ENCODE assay signal across 16 cellular contexts in the genomic region with DNA sequence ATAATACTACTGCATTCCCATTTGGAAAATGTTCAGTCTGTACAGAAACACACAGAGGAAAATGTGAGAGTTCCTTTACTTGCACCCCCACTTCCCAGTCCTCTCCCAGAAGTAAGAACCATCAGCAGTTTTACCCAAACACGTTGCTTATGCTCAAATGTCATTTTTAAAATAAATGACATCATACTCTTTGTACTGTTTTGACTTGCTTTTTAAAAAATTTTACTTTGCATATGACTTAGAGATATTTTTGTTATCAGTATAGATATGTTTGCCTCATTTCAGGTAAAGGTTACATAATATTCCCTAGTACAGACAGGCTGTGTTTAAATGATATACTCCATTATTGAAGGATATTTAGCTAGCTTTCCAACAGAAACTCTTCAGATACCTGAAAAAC. TPM values are rescaled to one million over a fixed set of nuclear protein-coding genes. Genes with fewer than 3 reads are reported as not detected.
DNase-seq lines count a peak whose midpoint lies in the region; ATAC-seq and TF ChIP-seq lines count a peak whose summit lies in the region.
"Had no signal": no experiment of that assay in that cellular context is flagged by ENCODE, and none has a peak within 500 bp of the region (broad histone marks: within the 10 kb centered on the region; RNA-seq: fewer than 3 reads in every experiment).

No MANE protein-coding gene starts in this region.

- peak overlapping the region; percentile 12 for H3K27ac Mint-ChIP-seq in activated T-cell treated with anti-CD3 and anti-CD28 coated beads, Interleukin-2, amount 50 U/mL, for 72 hours
- peak overlapping the region; percentile 23 for H3K27ac Mint-ChIP-seq in activated T-helper 17 cell treated with anti-CD3 and anti-CD28 coated beads, Interleukin-2, amount 50 U/mL, for 72 hours
- no peak overlapping the region for H3K27ac Mint-ChIP-seq in stimulated activated effector memory CD8-positive, alpha-beta T cell treated with anti-CD3 and anti-CD28 coated beads, Interleukin-12 subunit alpha, Interleukin-12 subunit beta, amount 100 ng/mL, for 72 hours
- H3K27ac Mint-ChIP-seq in endothelial cell (ENCODE audit: unreplicated experiment) = no peak overlapping the region
- H3K27ac Mint-ChIP-seq: B cell; CD4-positive, CD25-positive, alpha-beta regulatory T cell; CD8-positive, alpha-beta T cell; GM23338; HFFc6 had no signal

- H3K9me3 Mint-ChIP-seq in activated T-cell treated with anti-CD3 and anti-CD28 coated beads, Interleukin-2, amount 50 U/mL, for 72 hours = no peaks in the 10 kb centered on the region
- H3K9me3 Mint-ChIP-seq in activated T-cell treated with anti-CD3 and anti-CD28 coated beads, Interleukin-2, amount 50 U/mL, for 4 hours = no peaks in the 10 kb centered on the region
- no peaks in the 10 kb centered on the region for H3K9me3 Mint-ChIP-seq in activated T-helper 17 cell treated with anti-CD3 and anti-CD28 coated beads, Interleukin-2, amount 50 U/mL, for 72 hours
- H3K9me3 Mint-ChIP-seq in stimulated activated effector memory CD8-positive, alpha-beta T cell treated with anti-CD3 and anti-CD28 coated beads, Interleukin-12 subunit alpha, Interleukin-12 subunit beta, amount 100 ng/mL, for 72 hours = no peaks in the 10 kb centered on the region
- H3K9me3 Mint-ChIP-seq in endothelial cell (ENCODE audit: unreplicated experiment) = peaks cover 3% of the 10 kb centered on the region
- H3K9me3 Mint-ChIP-seq: CD4-positive, CD25-positive, alpha-beta regulatory T cell; CD8-positive, alpha-beta T cell; H9; HFFc6 had no signal

- H3K27me3 Mint-ChIP-seq in activated T-cell treated with anti-CD3 and anti-CD28 coated beads, Interleukin-2, amount 50 U/mL, for 72 hours (ENCODE audit: low read depth) = no peaks in the 10 kb centered on the region
- H3K27me3 Mint-ChIP-seq in activated T-cell treated with anti-CD3 and anti-CD28 coated beads, Interleukin-2, amount 50 U/mL, for 4 hours (ENCODE audit: low read depth) = no peaks in the 10 kb centered on the region
- no peaks in the 10 kb centered on the region for H3K27me3 Mint-ChIP-seq in activated T-helper 17 cell treated with anti-CD3 and anti-CD28 coated beads, Interleukin-2, amount 50 U/mL, for 72 hours
- no peaks in the 10 kb centered on the region for H3K27me3 Mint-ChIP-seq in endothelial cell (ENCODE audit: unreplicated experiment)
- H3K27me3 Mint-ChIP-seq: B cell; CD4-positive, CD25-positive, alpha-beta regulatory T cell had no signal

- H3K36me3 Mint-ChIP-seq in activated T-cell treated with anti-CD3 and anti-CD28 coated beads, Interleukin-2, amount 50 U/mL, for 72 hours (ENCODE audit: insufficient read depth in 2 of 2) = peaks cover 0 to 2% of the 10 kb centered on the region in 2 donors
- no peaks in the 10 kb centered on the region for H3K36me3 Mint-ChIP-seq in activated T-cell treated with anti-CD3 and anti-CD28 coated beads, Interleukin-2, amount 50 U/mL, for 4 hours (ENCODE audit: insufficient read depth)
- no peaks in the 10 kb centered on the region for H3K36me3 Mint-ChIP-seq in activated T-helper 17 cell treated with anti-CD3 and anti-CD28 coated beads, Interleukin-2, amount 50 U/mL, for 72 hours (ENCODE audit: low read depth)
- no peaks in the 10 kb centered on the region for H3K36me3 Mint-ChIP-seq in stimulated activated effector memory CD8-positive, alpha-beta T cell treated with anti-CD3 and anti-CD28 coated beads, Interleukin-12 subunit alpha, Interleukin-12 subunit beta, amount 100 ng/mL, for 72 hours
- no peaks in the 10 kb centered on the region for H3K36me3 Mint-ChIP-seq in endothelial cell (ENCODE audit: low read depth, unreplicated experiment)
- H3K36me3 Mint-ChIP-seq: CD8-positive, alpha-beta T cell had no signal

- H3K4me3 Mint-ChIP-seq in activated T-cell treated with anti-CD3 and anti-CD28 coated beads, Interleukin-2, amount 50 U/mL, for 72 hours = no peak overlapping the region
- H3K4me3 Mint-ChIP-seq in activated T-cell treated with anti-CD3 and anti-CD28 coated beads, Interleukin-2, amount 50 U/mL, for 4 hours = no peak overlapping the region
- no peak overlapping the region for H3K4me3 Mint-ChIP-seq in activated T-helper 17 cell treated with anti-CD3 and anti-CD28 coated beads, Interleukin-2, amount 50 U/mL, for 72 hours
- no peak overlapping the region for H3K4me3 Mint-ChIP-seq in stimulated activated effector memory CD8-positive, alpha-beta T cell treated with anti-CD3 and anti-CD28 coated beads, Interleukin-12 subunit alpha, Interleukin-12 subunit beta, amount 100 ng/mL, for 72 hours
- H3K4me3 Mint-ChIP-seq in endothelial cell (ENCODE audit: unreplicated experiment) = no peak overlapping the region
- H3K4me3 Mint-ChIP-seq: B cell; CD4-positive, CD25-positive, alpha-beta regulatory T cell; CD8-positive, alpha-beta T cell; GM23338; H9; HFFc6 had no signal

- DNase-seq in activated T-cell treated with anti-CD3 and anti-CD28 coated beads, Interleukin-2, amount 50 U/mL, for 72 hours = no peak
- DNase-seq in activated T-cell treated with anti-CD3 and anti-CD28 coated beads, Interleukin-2, amount 50 U/mL, for 4 hours = no peak
- no peak for DNase-seq in stimulated activated effector memory CD8-positive, alpha-beta T cell treated with anti-CD3 and anti-CD28 coated beads, Interleukin-12 subunit alpha, Interleukin-12 subunit beta, amount 100 ng/mL, for 72 hours (ENCODE audit: low spot score in 2 of 2)
- DNase-seq in T1000 (lab: John Stamatoyannopoulos, UW) (no peak), endothelial cell (ENCODE audit: low spot score) (no peak)
- DNase-seq: Caco-2; CD4-positive, CD25-positive, alpha-beta regulatory T cell; CD8-positive, alpha-beta T cell; DMS153; DND-41; H9; HFFc6 had no signal

- peaks cover 19% of the 10 kb centered on the region for H3K4me1 Mint-ChIP-seq in activated T-cell treated with anti-CD3 and anti-CD28 coated beads, Interleukin-2, amount 50 U/mL, for 72 hours (ENCODE audit: low read depth)
- H3K4me1 Mint-ChIP-seq in activated T-cell treated with anti-CD3 and anti-CD28 coated beads, Interleukin-2, amount 50 U/mL, for 4 hours (ENCODE audit: low read depth) = no peaks in the 10 kb centered on the region
- H3K4me1 Mint-ChIP-seq in activated T-helper 17 cell treated with anti-CD3 and anti-CD28 coated beads, Interleukin-2, amount 50 U/mL, for 72 hours = peaks cover 5% of the 10 kb centered on the region
- peaks cover 14% of the 10 kb centered on the region for H3K4me1 Mint-ChIP-seq in stimulated activated effector memory CD8-positive, alpha-beta T cell treated with anti-CD3 and anti-CD28 coated beads, Interleukin-12 subunit alpha, Interleukin-12 subunit beta, amount 100 ng/mL, for 72 hours
- H3K4me1 Mint-ChIP-seq in endothelial cell (ENCODE audit: unreplicated experiment) = peaks cover 3% of the 10 kb centered on the region
- H3K4me1 Mint-ChIP-seq: GM23338 had no signal

- peak in 1 of 2 donors; percentile 30 for ATAC-seq in activated T-cell treated with anti-CD3 and anti-CD28 coated beads, Interleukin-2, amount 50 U/mL, for 72 hours (replicated peaks in 1 of 2)
- no peak for ATAC-seq in activated T-cell treated with anti-CD3 and anti-CD28 coated beads, Interleukin-2, amount 50 U/mL, for 4 hours
- ATAC-seq in activated T-helper 17 cell treated with anti-CD3 and anti-CD28 coated beads, Interleukin-2, amount 50 U/mL, for 72 hours (replicated peaks) = peak; percentile 31
- peak; percentile 7 for ATAC-seq in stimulated activated effector memory CD8-positive, alpha-beta T cell treated with anti-CD3 and anti-CD28 coated beads, Interleukin-12 subunit alpha, Interleukin-12 subunit beta, amount 100 ng/mL, for 72 hours
- ATAC-seq: CD8-positive, alpha-beta T cell; GM23338; HCT116 had no signal

- no peak for TF ChIP-seq CTCF in endothelial cell (IDR thresholded peaks at IDR 0.05; ENCODE audit: unreplicated experiment)

RNA-seq across cellular contexts. Expression of gene PTPRN2, which starts 13.5 kb away (rescaled TPM):
- total RNA-seq in activated T-cell treated with anti-CD3 and anti-CD28 coated beads, Interleukin-2, amount 50 U/mL, for 72 hours = under 1 TPM; 0.72 to 0.79 TPM
- total RNA-seq in activated T-cell treated with anti-CD3 and anti-CD28 coated beads, Interleukin-2, amount 50 U/mL, for 4 hours = under 1 TPM; 0.43 to 0.66 (median 0.63) TPM
- 1 to 10 TPM in 1 of 2 donors, under 1 TPM in 1; 0.48 to 1.4 TPM for total RNA-seq in activated T-helper 17 cell treated with anti-CD3 and anti-CD28 coated beads, Interleukin-2, amount 50 U/mL, for 72 hours
- total RNA-seq in endothelial cell (ENCODE audit: unreplicated experiment) = 0.18 TPM

Comparison
In these comparisons a context has a peak if more than half of its experiments do, and no peak if none do; other contexts are left out.
1. ATAC-seq: peak in activated T-helper 17 cell treated with anti-CD3 and anti-CD28 coated beads, Interleukin-2, amount 50 U/mL, for 72 hours (single experiment) and stimulated activated effector memory CD8-positive, alpha-beta T cell treated with anti-CD3 and anti-CD28 coated beads, Interleukin-12 subunit alpha, Interleukin-12 subunit beta, amount 100 ng/mL, for 72 hours (single experiment); none in activated T-cell treated with anti-CD3 and anti-CD28 coated beads, Interleukin-2, amount 50 U/mL, for 4 hours (0 of 2).
2. H3K27ac Mint-ChIP-seq: peak in activated T-cell treated with anti-CD3 and anti-CD28 coated beads, Interleukin-2, amount 50 U/mL, for 72 hours (single experiment) and activated T-helper 17 cell treated with anti-CD3 and anti-CD28 coated beads, Interleukin-2, amount 50 U/mL, for 72 hours (single experiment); none in stimulated activated effector memory CD8-positive, alpha-beta T cell treated with anti-CD3 and anti-CD28 coated beads, Interleukin-12 subunit alpha, Interleukin-12 subunit beta, amount 100 ng/mL, for 72 hours (single experiment) and endothelial cell (single experiment).